Comparison of ENCODE assay signal across 11 cellular contexts in the genomic region with DNA sequence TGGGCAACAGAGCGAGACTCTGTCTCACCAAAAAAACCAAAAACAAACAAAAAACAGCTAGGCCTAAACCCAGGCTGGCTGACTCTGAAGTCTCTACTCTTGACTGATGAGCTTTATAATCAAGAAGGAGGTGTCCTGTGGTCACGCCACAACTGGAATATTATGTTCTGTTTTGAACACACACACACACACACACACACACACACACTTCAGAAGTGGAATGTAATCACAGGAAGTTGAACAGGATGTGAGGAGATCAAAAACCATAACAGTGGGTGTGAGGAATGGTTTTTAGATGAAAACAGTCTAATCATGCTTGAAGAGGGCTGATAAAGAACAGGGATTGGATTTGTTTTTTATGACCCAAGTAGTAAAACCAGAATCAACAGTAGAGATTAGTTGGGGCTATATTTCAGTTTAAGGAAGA. TPM values are rescaled to one million over a fixed set of nuclear protein-coding genes. Genes with fewer than 3 reads are reported as not detected.
DNase-seq lines count a peak whose midpoint lies in the region; ATAC-seq and TF ChIP-seq lines count a peak whose summit lies in the region.
"Had no signal": no experiment of that assay in that cellular context is flagged by ENCODE, and none has a peak within 500 bp of the region (broad histone marks: within the 10 kb centered on the region; RNA-seq: fewer than 3 reads in every experiment).

No MANE protein-coding gene starts in this region.

- H3K79me2 ChIP-seq in fibroblast of lung (ENCODE audit: control insufficient read depth, insufficient read depth, low read length): no peaks in the 10 kb centered on the region

- H2AFZ ChIP-seq in fibroblast of lung (ENCODE audit: low read length): peak overlapping the region; percentile 5

- H3K9me3 ChIP-seq in fibroblast of lung (ENCODE audit: control insufficient read depth, insufficient read depth, low read depth, low read length): no peaks in the 10 kb centered on the region
- no peaks in the 10 kb centered on the region for H3K9me3 ChIP-seq in upper lobe of right lung
- H3K9me3 ChIP-seq: body of pancreas, ovary had no signal

- H3K27ac ChIP-seq in fibroblast of lung (ENCODE audit: insufficient read depth, low read length) (no peak overlapping the region), upper lobe of right lung (peak overlapping the region; percentile 61)
- H3K27ac ChIP-seq: body of pancreas, ovary had no signal

- in situ Hi-C loops in ACHN (cut with HindIII; ENCODE audit: low pct_ligation_motif_present, low pct_unique_long_range_greater_than_20kb, low sequenced_read_pairs): no loop called here

- no peaks in the 10 kb centered on the region for H3K27me3 ChIP-seq in fibroblast of lung (ENCODE audit: control insufficient read depth, insufficient read depth, low read length)
- H3K27me3 ChIP-seq in upper lobe of right lung: no peaks in the 10 kb centered on the region
- H3K27me3 ChIP-seq: body of pancreas, ovary had no signal

- no peak overlapping the region for H3K4me3 ChIP-seq in fibroblast of lung (replicated peaks in 1 of 4; ENCODE audit: control extremely low read depth in 1 of 4, insufficient read depth in 1 of 4, low read depth in 3 of 4, low read length in 4 of 4)
- no peak overlapping the region for H3K4me3 ChIP-seq in upper lobe of right lung
- H3K4me3 ChIP-seq: body of pancreas, ovary had no signal

- no peaks in the 10 kb centered on the region for H3K36me3 ChIP-seq in fibroblast of lung (ENCODE audit: control insufficient read depth, insufficient read depth, low read length)
- no peaks in the 10 kb centered on the region for H3K36me3 ChIP-seq in upper lobe of right lung
- H3K36me3 ChIP-seq: ovary had no signal

- TF ChIP-seq CTCF in fibroblast of lung (conservative IDR thresholded peaks at IDR 0.05 in 1 of 2, IDR thresholded peaks at IDR 0.05 in 1 of 2; ENCODE audit: low read depth in 1 of 2, low read length in 2 of 2) (no peak), upper lobe of right lung (IDR thresholded peaks at IDR 0.05) (no peak)

- intact Hi-C loops in upper lobe of right lung (cut with DNase I): no loop called here

- H4K20me1 ChIP-seq in fibroblast of lung (ENCODE audit: control insufficient read depth, extremely low read depth, insufficient read depth, low read length): no peaks in the 10 kb centered on the region

- ATAC-seq in upper lobe of right lung: peak; percentile 62
- ATAC-seq in HG02938 (IDR thresholded peaks at IDR 0.05; ENCODE audit: unreplicated experiment): no peak
- ATAC-seq: body of pancreas had no signal

- DNase-seq in stimulated activated CD4-positive, alpha-beta T cell treated with anti-CD3 and anti-CD28 coated beads, Interleukin-1b, Interleukin-23, amount 100 ng/mL, for 48 hours: peak; percentile 45
- DNase-seq in stimulated activated CD4-positive, alpha-beta T cell treated with anti-CD3 and anti-CD28 coated beads, Interleukin-12 subunit alpha, Interleukin-12 subunit beta, amount 100 ng/mL, for 4 hours: no peak
- DNase-seq in activated CD4-positive, alpha-beta T cell treated with anti-CD3 and anti-CD28 coated beads for 48 hours: peak; percentile 52
- DNase-seq in fibroblast of lung (ENCODE audit: low read depth in 2 of 2): peak; percentile 48 to 90
- DNase-seq in upper lobe of right lung: no peak
- DNase-seq in SIG-M5 treated with dmso at 0.1 percent for 504 hours (lab: John Stamatoyannopoulos, UW; ENCODE audit: unreplicated experiment): no peak
- DNase-seq in ACHN: no peak
- DNase-seq: body of pancreas, COR-L47, ovary had no signal

- no peak overlapping the region for H3K9ac ChIP-seq in fibroblast of lung (ENCODE audit: insufficient read depth, low read length)

- H3K4me2 ChIP-seq in fibroblast of lung (ENCODE audit: extremely low read depth, insufficient read depth, low read length): no peak overlapping the region

- peaks cover 9% of the 10 kb centered on the region for H3K4me1 ChIP-seq in fibroblast of lung (ENCODE audit: control insufficient read depth, extremely low read depth, insufficient read depth, low read length)
- H3K4me1 ChIP-seq in upper lobe of right lung: peaks cover 18% of the 10 kb centered on the region
- H3K4me1 ChIP-seq: body of pancreas had no signal

RNA-seq across cellular contexts. Expression of gene IL6, which starts 51.1 kb away (rescaled TPM):
- total RNA-seq in fibroblast of lung: 22.1 and 33.7 TPM in 2 replicates
- 20.2 and 32.1 TPM in 2 replicates for polyA plus RNA-seq in fibroblast of lung
- polyA plus RNA-seq in fibroblast of lung (2012): 14.4 and 28.1 TPM in 2 replicates
- 17.2 and 22.0 TPM in 2 replicates for polyA minus RNA-seq in fibroblast of lung (ENCODE audit: low replicate concordance)
- 6.5 TPM for total RNA-seq in upper lobe of right lung

Comparison
In these comparisons a context has a peak if more than half of its experiments do, and no peak if none do; other contexts are left out.
1. DNase-seq: peak in stimulated activated CD4-positive, alpha-beta T cell treated with anti-CD3 and anti-CD28 coated beads, Interleukin-1b, Interleukin-23, amount 100 ng/mL, for 48 hours (single experiment), activated CD4-positive, alpha-beta T cell treated with anti-CD3 and anti-CD28 coated beads for 48 hours (single experiment) and fibroblast of lung (2 of 2); none in stimulated activated CD4-positive, alpha-beta T cell treated with anti-CD3 and anti-CD28 coated beads, Interleukin-12 subunit alpha, Interleukin-12 subunit beta, amount 100 ng/mL, for 4 hours (single experiment), upper lobe of right lung (single experiment), SIG-M5 treated with dmso at 0.1 percent for 504 hours (single experiment) and ACHN (single experiment).